ENCODE assay signal across 24 cellular contexts in genomic region chr13:108408670-108409069, GRCh38.
"Had no signal": no experiment of that assay in that cellular context is flagged by ENCODE, and none has a peak within 500 bp of the region (broad histone marks: within the 10 kb centered on the region; RNA-seq: fewer than 3 reads in every experiment).

No MANE protein-coding gene starts in this region.

- ATAC-seq: esophagus mucosa, left lung, natural killer cell had no signal

- FAIRE-seq: endothelial cell of umbilical vein had no signal

- H3K36me3 ChIP-seq: adrenal gland, ascending aorta, brain microvascular endothelial cell, left lung, sigmoid colon, uterus had no signal

- H3K27me3 Mint-ChIP-seq: activated naive CD8-positive, alpha-beta T cell had no signal

- H3K4me3 ChIP-seq: adrenal gland, ascending aorta, hepatocyte, left lung, lung, sigmoid colon, smooth muscle cell, testis, uterus had no signal

- H3K27me3 ChIP-seq: adrenal gland, ascending aorta, brain microvascular endothelial cell, hepatocyte, left lung, sigmoid colon, testis, uterus had no signal

- DNase-seq: activated CD4-positive, CD25-positive, alpha-beta regulatory T cell treated with anti-CD3 and anti-CD28 coated beads, Interleukin-2, amount 50 U/mL, for 72 hours; adrenal gland; brain microvascular endothelial cell; central memory CD4-positive, alpha-beta T cell; effector memory CD4-positive, alpha-beta T cell; foreskin melanocyte; glutamatergic neuron; kidney glomerular epithelial cell; left lung; natural killer cell; retina; sigmoid colon; stimulated activated CD4-positive, alpha-beta T cell treated with anti-CD3 and anti-CD28 coated beads, Interleukin-2, amount 100 ng/mL, for 48 hours; testis; trophoblast cell; uterus had no signal

- H3K9me3 ChIP-seq: adrenal gland, ascending aorta, left lung, sigmoid colon, testis, uterus had no signal

- H3K27ac ChIP-seq: adrenal gland, ascending aorta, brain microvascular endothelial cell, hepatocyte, left lung, sigmoid colon, testis, uterus had no signal

- H3K36me3 Mint-ChIP-seq: activated naive CD8-positive, alpha-beta T cell; natural killer cell had no signal

- H3K4me1 Mint-ChIP-seq: natural killer cell had no signal

- H3K4me3 Mint-ChIP-seq: natural killer cell had no signal

- H3K27ac Mint-ChIP-seq: activated naive CD8-positive, alpha-beta T cell; natural killer cell; progenitor cell of endocrine pancreas had no signal

- H3K4me1 ChIP-seq: adrenal gland, ascending aorta, left lung, sigmoid colon, testis, uterus had no signal
